8 cellular contexts compared by ENCODE assay signal in the genomic region with DNA sequence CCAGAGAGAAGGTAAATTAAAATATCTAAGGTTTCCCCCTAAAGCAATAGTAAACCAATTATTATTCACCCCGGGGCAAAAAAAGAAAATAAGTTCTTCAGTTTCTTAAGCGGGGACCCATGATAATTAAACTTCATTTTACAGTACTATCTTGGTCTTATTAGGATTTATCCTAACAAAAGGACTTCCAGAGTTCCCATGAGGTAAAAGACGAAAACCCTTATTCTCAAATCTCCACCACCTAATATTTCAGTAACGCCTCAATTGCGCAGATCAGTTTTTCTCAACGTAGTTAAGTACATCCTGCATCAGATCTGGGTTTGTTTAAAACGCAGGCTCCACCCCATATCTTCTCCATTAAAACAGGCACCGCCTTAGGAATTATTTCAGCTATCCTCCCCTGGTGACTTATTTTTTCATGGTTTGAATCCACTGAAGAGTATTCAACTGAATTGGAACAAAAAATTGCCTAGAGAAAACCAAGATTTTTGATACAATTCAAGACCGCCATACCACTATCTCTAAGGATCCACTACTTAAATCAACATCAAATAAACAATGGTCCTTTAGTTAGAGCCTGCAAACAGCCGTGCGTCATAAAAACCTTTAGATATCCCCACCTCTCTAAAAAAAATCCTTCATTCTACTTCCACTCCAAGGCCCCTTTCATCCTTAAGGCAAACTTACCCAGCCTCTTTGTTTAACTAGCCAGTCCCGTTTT. TPM values are rescaled to one million over a fixed set of nuclear protein-coding genes. Genes with fewer than 3 reads are reported as not detected.
DNase-seq lines count a peak whose midpoint lies in the region; ATAC-seq and TF ChIP-seq lines count a peak whose summit lies in the region.

No MANE protein-coding gene starts in this region.

- dilution Hi-C loops in mammary epithelial cell (cut with HindIII; ENCODE audit: low sequenced_read_pairs) = loop anchor here (10.0 kb wide), 1 partner anchor 63 kb away; a partner anchor contains a TSS

- in situ Hi-C loops in mammary epithelial cell (cut with MboI; ENCODE audit: low sequenced_read_pairs in 2 of 2) = no loop called here

- H2AFZ ChIP-seq in DND-41 (ENCODE audit: low read depth, low read length) (no peak overlapping the region), MM.1S (ENCODE audit: low read length) (no peak overlapping the region), mammary epithelial cell (ENCODE audit: low read depth, low read length) (no peak overlapping the region)

- H3K9me2 ChIP-seq in MM.1S (replicated peaks; ENCODE audit: insufficient read depth, low read length) = no peaks in the 10 kb centered on the region

- H3K9ac ChIP-seq in DND-41 (ENCODE audit: low read depth, low read length) = peak overlapping the region; percentile 95
- peak overlapping the region; percentile 98 for H3K9ac ChIP-seq in MM.1S (ENCODE audit: low read length)
- H3K9ac ChIP-seq in mammary epithelial cell (ENCODE audit: insufficient read depth, low read length) = peak overlapping the region; percentile 100

- peaks cover 65% of the 10 kb centered on the region for H3F3A ChIP-seq in MM.1S (ENCODE audit: insufficient read depth, low read length)

- BruUV-seq in mammary epithelial cell (replicated peaks; lab: Mats Ljungman, UMichigan) = no TSS peak

- intact Hi-C loops in mammary epithelial cell (cut with micrococcal nuclease) = loop anchor here (1.0 to 5.0 kb wide), 4 partner anchors 16 to 236 kb away; a partner anchor contains a TSS

- peaks cover 61% of the 10 kb centered on the region for H3K36me3 ChIP-seq in DND-41 (ENCODE audit: insufficient read depth, low read length)
- H3K36me3 ChIP-seq in MM.1S (replicated peaks; ENCODE audit: insufficient read depth, low read length) = peaks cover 40% of the 10 kb centered on the region; the same call in 1 of the 2 replicates
- H3K36me3 ChIP-seq in mammary epithelial cell (ENCODE audit: insufficient read depth, low read length) = peaks cover 44% of the 10 kb centered on the region
- peaks cover 55% of the 10 kb centered on the region for H3K36me3 ChIP-seq in mesodermal cell (ENCODE audit: control insufficient read depth, insufficient read depth, low read length)

- H3K4me2 ChIP-seq in DND-41 (ENCODE audit: insufficient read depth, low read length) (peak overlapping the region; percentile 84), MM.1S (ENCODE audit: low read depth, low read length) (peak overlapping the region; percentile 72), mammary epithelial cell (ENCODE audit: insufficient read depth, low read depth, low read length) (peak overlapping the region; percentile 75)

- ATAC-seq in DND-41 (ENCODE audit: insufficient read depth, low read depth) = no peak
- ATAC-seq in HG03469 (IDR thresholded peaks at IDR 0.05; ENCODE audit: unreplicated experiment) = no peak
- ATAC-seq in GM19023 (IDR thresholded peaks at IDR 0.05; ENCODE audit: unreplicated experiment) = no peak
- ATAC-seq in HG02973 (IDR thresholded peaks at IDR 0.05; ENCODE audit: unreplicated experiment) = no peak

- CTCF ChIA-PET in mammary epithelial cell (lab: Charles Lee; ENCODE audit: low non-redundant PET) = no interaction called here

- no peak for DNase-seq in DND-41
- peak; percentile 41 for DNase-seq in MM.1S
- no peak for DNase-seq in mammary epithelial cell
- DNase-seq in AG08396 (ENCODE audit: low spot score) = no peak

- TF ChIP-seq CTCF in DND-41 (IDR thresholded peaks at IDR 0.05; ENCODE audit: borderline replicate concordance, extremely low read depth, low read length, poor library complexity, severe bottlenecking) (no peak), MM.1S (IDR thresholded peaks at IDR 0.05; ENCODE audit: low read length) (no peak), mammary epithelial cell (conservative IDR thresholded peaks at IDR 0.05 in 1 of 2, IDR thresholded peaks at IDR 0.05 in 1 of 2; ENCODE audit: extremely low read depth in 1 of 2, insufficient read depth in 1 of 2, low read depth in 1 of 2, low read length in 2 of 2) (no peak)

- under 1% methylated on average over 12 of the region's 12 CpGs for WGBS in mammary epithelial cell (ENCODE audit: low coverage, missing lambda C conversion rate)
- WGBS in mesodermal cell (ENCODE audit: insufficient coverage in 2 of 2), 2 experiments = 0% methylated on average over 9 to 10 of the region's 12 CpGs

- peak overlapping the region; percentile 88 for H3K27ac ChIP-seq in DND-41 (ENCODE audit: low read length)
- H3K27ac ChIP-seq in MM.1S (ENCODE audit: low read length) = peak overlapping the region; percentile 86
- peak overlapping the region; percentile 89 for H3K27ac ChIP-seq in mammary epithelial cell (ENCODE audit: insufficient read depth, low read depth, low read length)
- H3K27ac ChIP-seq in mesodermal cell (ENCODE audit: low read depth, low read length, severe bottlenecking) = peak overlapping the region; percentile 100

- no peaks in the 10 kb centered on the region for H3K9me3 ChIP-seq in DND-41 (ENCODE audit: insufficient read depth, low read length, severe bottlenecking)
- H3K9me3 ChIP-seq in MM.1S (replicated peaks; ENCODE audit: insufficient read depth, low read length) = no peaks in the 10 kb centered on the region
- H3K9me3 ChIP-seq in mammary epithelial cell (replicated peaks; ENCODE audit: insufficient read depth, low read length) = no peaks in the 10 kb centered on the region
- H3K9me3 ChIP-seq in mesodermal cell (ENCODE audit: control insufficient read depth, low read length) = no peaks in the 10 kb centered on the region

- peaks cover 58% of the 10 kb centered on the region for H4K20me1 ChIP-seq in DND-41 (ENCODE audit: insufficient read depth, low read length)
- peaks cover 38% of the 10 kb centered on the region for H4K20me1 ChIP-seq in MM.1S (ENCODE audit: insufficient read depth, low read length)
- H4K20me1 ChIP-seq in mammary epithelial cell (ENCODE audit: insufficient read depth, low read length) = peaks cover 26% of the 10 kb centered on the region

- H3K27me3 ChIP-seq in DND-41 (ENCODE audit: insufficient read depth, low read length, poor library complexity) = no peaks in the 10 kb centered on the region
- H3K27me3 ChIP-seq in MM.1S (replicated peaks; ENCODE audit: insufficient read depth, low read length) = no peaks in the 10 kb centered on the region
- H3K27me3 ChIP-seq in mammary epithelial cell (ENCODE audit: insufficient read depth, low read length) = no peaks in the 10 kb centered on the region

- H3K4me3 ChIP-seq in DND-41 (ENCODE audit: low read depth in 1 of 2, low read length in 2 of 2) (peak overlapping the region; percentile 78 to 83), MM.1S (ENCODE audit: low read length) (peak overlapping the region; percentile 84), mammary epithelial cell (replicated peaks in 1 of 3; ENCODE audit: insufficient read depth in 1 of 3, low read depth in 2 of 3, low read length in 3 of 3) (peak overlapping the region; percentile 77 to 97 (median 85)), mesodermal cell (ENCODE audit: extremely low read depth, insufficient read depth, low read length, poor library complexity, severe bottlenecking) (peak overlapping the region; percentile 79)

- H3K4me1 ChIP-seq in DND-41 (ENCODE audit: insufficient read depth, low read length) = peaks cover 46% of the 10 kb centered on the region
- peaks cover 46% of the 10 kb centered on the region for H3K4me1 ChIP-seq in MM.1S (ENCODE audit: low read length)
- H3K4me1 ChIP-seq in mammary epithelial cell (ENCODE audit: insufficient read depth, low read length) = peaks cover 30% of the 10 kb centered on the region
- peaks cover 13% of the 10 kb centered on the region for H3K4me1 ChIP-seq in mesodermal cell (ENCODE audit: control insufficient read depth, insufficient read depth, low read length, poor library complexity, severe bottlenecking)

- H3K79me2 ChIP-seq in DND-41 (ENCODE audit: insufficient read depth, low read length) (peaks cover 67% of the 10 kb centered on the region), MM.1S (ENCODE audit: low read length) (peaks cover 75% of the 10 kb centered on the region), mammary epithelial cell (ENCODE audit: insufficient read depth, low read length) (peaks cover 77% of the 10 kb centered on the region)

RNA-seq across cellular contexts. Expression of a gene that starts 1.7 kb away (rescaled TPM):
- total RNA-seq in mammary epithelial cell = 100 to 1,000 TPM; 289 to 455 TPM
- polyA plus RNA-seq in mammary epithelial cell = 126 TPM
- 272 TPM for polyA minus RNA-seq in mammary epithelial cell
- polyA plus RNA-seq in mesodermal cell (2013, experiment 1 of 2) = 150 TPM
- polyA plus RNA-seq in mesodermal cell (2013, experiment 2 of 2) = 143 TPM

RNA-seq across cellular contexts. Expression of a gene that starts 28.5 kb away (rescaled TPM):
- total RNA-seq in mammary epithelial cell = 10 to 100 TPM in 1 of 2 donors, 1 to 10 TPM in 1; 2.9 to 98.0 TPM
- 4.8 TPM for polyA plus RNA-seq in mammary epithelial cell
- polyA minus RNA-seq in mammary epithelial cell = 5.1 TPM
- polyA plus RNA-seq in mesodermal cell (2013, experiment 1 of 2) = 6.7 TPM
- polyA plus RNA-seq in mesodermal cell (2013, experiment 2 of 2) = 7.2 TPM

RNA-seq across cellular contexts. Expression of a gene that starts 51.7 kb away (rescaled TPM):
- 100 to 1,000 TPM in 1 of 2 donors, 10 to 100 TPM in 1; 62.5 to 178 TPM for total RNA-seq in mammary epithelial cell
- polyA plus RNA-seq in mammary epithelial cell = 114 TPM
- 28.8 TPM for polyA minus RNA-seq in mammary epithelial cell
- 98.5 TPM for polyA plus RNA-seq in mesodermal cell (2013, experiment 1 of 2)
- polyA plus RNA-seq in mesodermal cell (2013, experiment 2 of 2) = 102 TPM
